1 cellular context compared by ENCODE assay signal in the genomic region with DNA sequence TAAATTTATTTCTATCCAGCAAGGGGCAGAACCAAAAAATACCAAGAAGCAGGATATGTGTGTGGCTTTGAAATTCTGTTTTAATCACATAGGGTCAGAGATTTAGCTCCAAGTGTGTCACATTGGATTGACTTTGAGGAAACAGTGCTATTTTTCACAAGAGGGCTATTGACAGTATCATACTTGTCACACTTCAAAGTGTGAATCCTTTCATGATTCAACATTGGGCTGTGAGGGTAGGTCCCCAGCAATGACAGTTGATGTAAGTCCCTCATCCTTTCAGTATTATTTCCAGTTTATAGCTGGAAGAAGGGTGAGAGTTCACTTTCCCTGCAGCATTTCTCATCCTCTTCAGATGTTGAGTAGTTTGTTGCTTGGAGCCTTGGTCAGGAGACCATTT.
TF ChIP-seq lines count a peak whose summit lies in the region.

No MANE protein-coding gene starts in this region.

TF ChIP-seq in HepG2, 621 proteins besides CTCF, POLR2A, EP300 and RAD21:
- TF ChIP-seq ZFAT (CRISPR knock-in tag; conservative IDR thresholded peaks at IDR 0.05) (no peak), CHCHD3 (CRISPR knock-in tag; IDR thresholded peaks at IDR 0.05) (no peak), ZBTB1 (CRISPR knock-in tag; IDR thresholded peaks at IDR 0.05; ENCODE audit: borderline replicate concordance) (no peak), HHEX (CRISPR knock-in tag; IDR thresholded peaks at IDR 0.05) (no peak), ZKSCAN5 (CRISPR knock-in tag; IDR thresholded peaks at IDR 0.05) (no peak)
- TF ChIP-seq, protein P1, sequence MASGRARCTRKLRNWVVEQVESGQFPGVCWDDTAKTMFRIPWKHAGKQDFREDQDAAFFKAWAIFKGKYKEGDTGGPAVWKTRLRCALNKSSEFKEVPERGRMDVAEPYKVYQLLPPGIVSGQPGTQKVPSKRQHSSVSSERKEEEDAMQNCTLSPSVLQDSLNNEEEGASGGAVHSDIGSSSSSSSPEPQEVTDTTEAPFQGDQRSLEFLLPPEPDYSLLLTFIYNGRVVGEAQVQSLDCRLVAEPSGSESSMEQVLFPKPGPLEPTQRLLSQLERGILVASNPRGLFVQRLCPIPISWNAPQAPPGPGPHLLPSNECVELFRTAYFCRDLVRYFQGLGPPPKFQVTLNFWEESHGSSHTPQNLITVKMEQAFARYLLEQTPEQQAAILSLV (CRISPR knock-in tag; IDR thresholded peaks at IDR 0.05; ENCODE audit: borderline replicate concordance), result no peak
- TF ChIP-seq, protein P2, sequence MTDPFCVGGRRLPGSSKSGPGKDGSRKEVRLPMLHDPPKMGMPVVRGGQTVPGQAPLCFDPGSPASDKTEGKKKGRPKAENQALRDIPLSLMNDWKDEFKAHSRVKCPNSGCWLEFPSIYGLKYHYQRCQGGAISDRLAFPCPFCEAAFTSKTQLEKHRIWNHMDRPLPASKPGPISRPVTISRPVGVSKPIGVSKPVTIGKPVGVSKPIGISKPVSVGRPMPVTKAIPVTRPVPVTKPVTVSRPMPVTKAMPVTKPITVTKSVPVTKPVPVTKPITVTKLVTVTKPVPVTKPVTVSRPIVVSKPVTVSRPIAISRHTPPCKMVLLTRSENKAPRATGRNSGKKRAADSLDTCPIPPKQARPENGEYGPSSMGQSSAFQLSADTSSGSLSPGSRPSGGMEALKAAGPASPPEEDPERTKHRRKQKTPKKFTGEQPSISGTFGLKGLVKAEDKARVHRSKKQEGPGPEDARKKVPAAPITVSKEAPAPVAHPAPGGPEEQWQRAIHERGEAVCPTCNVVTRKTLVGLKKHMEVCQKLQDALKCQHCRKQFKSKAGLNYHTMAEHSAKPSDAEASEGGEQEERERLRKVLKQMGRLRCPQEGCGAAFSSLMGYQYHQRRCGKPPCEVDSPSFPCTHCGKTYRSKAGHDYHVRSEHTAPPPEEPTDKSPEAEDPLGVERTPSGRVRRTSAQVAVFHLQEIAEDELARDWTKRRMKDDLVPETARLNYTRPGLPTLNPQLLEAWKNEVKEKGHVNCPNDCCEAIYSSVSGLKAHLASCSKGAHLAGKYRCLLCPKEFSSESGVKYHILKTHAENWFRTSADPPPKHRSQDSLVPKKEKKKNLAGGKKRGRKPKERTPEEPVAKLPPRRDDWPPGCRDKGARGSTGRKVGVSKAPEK (CRISPR knock-in tag; IDR thresholded peaks at IDR 0.05; ENCODE audit: borderline replicate concordance), result no peak
